In the genomic region with DNA sequence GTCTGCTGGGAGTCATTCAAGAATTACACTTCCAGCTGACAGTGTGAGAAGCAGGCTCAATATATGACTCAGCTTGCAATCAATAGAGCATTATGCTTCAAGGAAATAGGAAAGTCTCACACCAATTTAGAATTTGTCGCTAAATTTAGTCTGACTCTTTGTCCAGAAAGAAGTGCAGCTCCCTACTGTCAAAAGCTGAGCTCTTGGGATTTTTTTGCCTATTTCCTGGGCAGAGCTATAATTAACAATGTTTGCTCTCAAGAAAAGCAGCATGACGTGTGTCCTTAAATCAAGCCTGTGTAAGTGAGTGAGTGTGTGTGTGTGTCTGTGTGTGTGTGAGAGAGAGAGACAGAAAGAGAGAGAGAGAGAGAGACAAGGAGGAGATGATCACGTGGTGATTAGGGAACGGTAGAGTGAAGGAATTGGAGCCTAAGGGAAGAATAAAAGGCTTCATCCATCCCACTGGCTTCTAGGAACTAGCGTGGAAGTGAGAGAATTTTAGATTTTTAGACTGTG, we compare ENCODE assay signal across 8 cellular contexts. TPM values are rescaled to one million over a fixed set of nuclear protein-coding genes. Genes with fewer than 3 reads are reported as not detected.
DNase-seq lines count a peak whose midpoint lies in the region; ATAC-seq and TF ChIP-seq lines count a peak whose summit lies in the region.

No MANE protein-coding gene starts in this region.

- dilution Hi-C loops in mammary epithelial cell (cut with HindIII; ENCODE audit: low sequenced_read_pairs), result no loop called here

- no peaks in the 10 kb centered on the region for H3K36me3 ChIP-seq in mammary epithelial cell (ENCODE audit: insufficient read depth, low read length)

- BruUV-seq in mammary epithelial cell (replicated peaks; lab: Mats Ljungman, UMichigan), result no TSS peak

- H3K9ac ChIP-seq in mammary epithelial cell (ENCODE audit: insufficient read depth, low read length), result no peak overlapping the region

- no peaks in the 10 kb centered on the region for H3K4me1 ChIP-seq in mammary epithelial cell (ENCODE audit: insufficient read depth, low read length)

- no peak for TF ChIP-seq CTCF in mammary epithelial cell (conservative IDR thresholded peaks at IDR 0.05 in 1 of 2, IDR thresholded peaks at IDR 0.05 in 1 of 2; ENCODE audit: extremely low read depth in 1 of 2, insufficient read depth in 1 of 2, low read depth in 1 of 2, low read length in 2 of 2)

- in situ Hi-C loops in mammary epithelial cell (cut with MboI; ENCODE audit: low sequenced_read_pairs in 2 of 2), result no loop called here

- H3K27me3 ChIP-seq in mammary epithelial cell (ENCODE audit: insufficient read depth, low read length), result no peaks in the 10 kb centered on the region

- no peak overlapping the region for H3K4me2 ChIP-seq in mammary epithelial cell (ENCODE audit: insufficient read depth, low read depth, low read length)

- intact Hi-C loops in mammary epithelial cell (cut with micrococcal nuclease), result no loop called here

- no peaks in the 10 kb centered on the region for H3K79me2 ChIP-seq in mammary epithelial cell (ENCODE audit: insufficient read depth, low read length)

- no peaks in the 10 kb centered on the region for H3K9me3 ChIP-seq in mammary epithelial cell (replicated peaks; ENCODE audit: insufficient read depth, low read length)

- CTCF ChIA-PET in mammary epithelial cell (lab: Charles Lee; ENCODE audit: low non-redundant PET), result interaction anchor here (0.6 kb wide), 1 partner anchor 211 kb away, joined by 6 read pairs; no protein-coding TSS in a partner anchor

- H4K20me1 ChIP-seq in mammary epithelial cell (ENCODE audit: insufficient read depth, low read length), result no peaks in the 10 kb centered on the region

- H3K27ac ChIP-seq in mammary epithelial cell (ENCODE audit: insufficient read depth, low read depth, low read length), result no peak overlapping the region

- DNase-seq in DMS79 (lab: John Stamatoyannopoulos, UW), result peak; percentile 69
- peak; percentile 94 for DNase-seq in NCI-H146 (lab: John Stamatoyannopoulos, UW)
- DNase-seq in mammary epithelial cell, result peak; percentile 42
- peak; percentile 30 for DNase-seq in midbrain (lab: John Stamatoyannopoulos, UW)
- DNase-seq in SW 1271 (lab: John Stamatoyannopoulos, UW), result no peak
- DNase-seq in activated CD4-positive, alpha-beta T cell treated with anti-CD3 and anti-CD28 coated beads, Interleukin-2, amount 50 U/mL, for 48 hours, result no peak
- DNase-seq in activated gamma-delta T cell treated with Interleukin-2 at 50 U/mL for 16 hours, result no peak

- 49% methylated on average over 5 of the region's 5 CpGs for WGBS in mammary epithelial cell (ENCODE audit: low coverage, missing lambda C conversion rate)

- H3K4me3 ChIP-seq in mammary epithelial cell (replicated peaks in 1 of 3; ENCODE audit: insufficient read depth in 1 of 3, low read depth in 2 of 3, low read length in 3 of 3), result no peak overlapping the region

- peak overlapping the region; percentile 8 for H2AFZ ChIP-seq in mammary epithelial cell (ENCODE audit: low read depth, low read length)

- no peak for ATAC-seq in GM18907 (IDR thresholded peaks at IDR 0.05; ENCODE audit: unreplicated experiment)

RNA-seq across cellular contexts. Expression of a gene that starts 16.4 kb away (rescaled TPM):
- total RNA-seq in mammary epithelial cell, result 1 to 10 TPM; 3.9 to 6.0 TPM
- 3.9 TPM for polyA plus RNA-seq in mammary epithelial cell
- polyA minus RNA-seq in mammary epithelial cell, result 7.3 TPM

RNA-seq across cellular contexts. Expression of a gene that starts 50.4 kb away (rescaled TPM):
- total RNA-seq in mammary epithelial cell, result 10 to 100 TPM; 19.2 to 29.9 TPM
- 7.0 TPM for polyA plus RNA-seq in mammary epithelial cell
- 6.4 TPM for polyA minus RNA-seq in mammary epithelial cell

RNA-seq across cellular contexts. Expression of a gene that starts 59.5 kb away (rescaled TPM):
- 10 to 100 TPM; 46.2 to 47.0 TPM for total RNA-seq in mammary epithelial cell
- 33.0 TPM for polyA plus RNA-seq in mammary epithelial cell
- 25.1 TPM for polyA minus RNA-seq in mammary epithelial cell

Comparison
In these comparisons a context has a peak if more than half of its experiments do, and no peak if none do; other contexts are left out.
1. DNase-seq: peak in DMS79 (single experiment), NCI-H146 (single experiment), mammary epithelial cell (single experiment) and midbrain (single experiment); none in SW 1271 (0 of 2), activated CD4-positive, alpha-beta T cell treated with anti-CD3 and anti-CD28 coated beads, Interleukin-2, amount 50 U/mL, for 48 hours (0 of 2) and activated gamma-delta T cell treated with Interleukin-2 at 50 U/mL for 16 hours (single experiment).